In genomic region chr17:75271233-75271954, GRCh38 we compare ENCODE assay signal across 8 cellular contexts. TPM values are rescaled to one million over a fixed set of nuclear protein-coding genes. Genes with fewer than 3 reads are reported as not detected.
DNase-seq lines count a peak whose midpoint lies in the region; ATAC-seq and TF ChIP-seq lines count a peak whose summit lies in the region.

No MANE protein-coding gene starts in this region.

- POLR2A ChIA-PET in CD4-positive, alpha-beta T cell (lab: Charles Lee): interaction anchor here (0.6 to 3.3 kb wide), 40 partner anchors 10 to 603 kb away, joined by 3 to 181 read pairs (median 5); partner anchors contain the start of genes ARMC7, FDXR, GGA3 and GRB2

- H3K9me3 Mint-ChIP-seq in CD4-positive, alpha-beta T cell: no peaks in the 10 kb centered on the region
- no peaks in the 10 kb centered on the region for H3K9me3 Mint-ChIP-seq in activated T-cell treated with anti-CD3 and anti-CD28 coated beads, Interleukin-2, amount 50 U/mL, for 72 hours
- H3K9me3 Mint-ChIP-seq in nephron: no peaks in the 10 kb centered on the region
- H3K9me3 Mint-ChIP-seq in stimulated activated naive CD8-positive, alpha-beta T cell treated with anti-CD3 and anti-CD28 coated beads, Interleukin-15, Interleukin-2, amounts not matched to agents 100 ng/mL and 50 ng/mL, for 24 hours: no peaks in the 10 kb centered on the region

- DNase-seq in CD4-positive, alpha-beta T cell: peak; percentile 70 to 91 (median 85)
- peak; percentile 16 for DNase-seq in OCI-M2 (lab: John Stamatoyannopoulos, UW; ENCODE audit: unreplicated experiment)
- DNase-seq in activated T-cell treated with anti-CD3 and anti-CD28 coated beads, Interleukin-2, amount 50 U/mL, for 72 hours: peak; percentile 89 to 96
- DNase-seq in fibroblast of mammary gland (ENCODE audit: low read depth): no peak

- H3K4me1 Mint-ChIP-seq in CD4-positive, alpha-beta T cell (ENCODE audit: low read depth): peaks cover 21% of the 10 kb centered on the region
- peaks cover 36% of the 10 kb centered on the region for H3K4me1 Mint-ChIP-seq in activated T-cell treated with anti-CD3 and anti-CD28 coated beads, Interleukin-2, amount 50 U/mL, for 72 hours (ENCODE audit: low read depth)
- H3K4me1 Mint-ChIP-seq in nephron: peaks cover 28% of the 10 kb centered on the region
- H3K4me1 Mint-ChIP-seq in stimulated activated naive CD8-positive, alpha-beta T cell treated with anti-CD3 and anti-CD28 coated beads, Interleukin-15, Interleukin-2, amounts not matched to agents 100 ng/mL and 50 ng/mL, for 24 hours (ENCODE audit: low read depth): peaks cover 45% of the 10 kb centered on the region

- H3K36me3 Mint-ChIP-seq in CD4-positive, alpha-beta T cell (ENCODE audit: low read depth): peaks cover 19% of the 10 kb centered on the region
- peaks cover 0 to 10% of the 10 kb centered on the region in 2 donors for H3K36me3 Mint-ChIP-seq in activated T-cell treated with anti-CD3 and anti-CD28 coated beads, Interleukin-2, amount 50 U/mL, for 72 hours (ENCODE audit: insufficient read depth in 2 of 2)
- peaks cover 6% of the 10 kb centered on the region for H3K36me3 Mint-ChIP-seq in nephron (ENCODE audit: low read depth)
- peaks cover 39% of the 10 kb centered on the region for H3K36me3 Mint-ChIP-seq in stimulated activated naive CD8-positive, alpha-beta T cell treated with anti-CD3 and anti-CD28 coated beads, Interleukin-15, Interleukin-2, amounts not matched to agents 100 ng/mL and 50 ng/mL, for 24 hours (ENCODE audit: low read depth)

- TF ChIP-seq CTCF in CD4-positive, alpha-beta T cell (IDR thresholded peaks at IDR 0.05): peak; percentile 54
- TF ChIP-seq CTCF in fibroblast of mammary gland (conservative IDR thresholded peaks at IDR 0.05; ENCODE audit: control insufficient read depth, insufficient read depth, low read depth, low read length): no peak
- TF ChIP-seq CTCF in nephron (IDR thresholded peaks at IDR 0.05; ENCODE audit: unreplicated experiment in 3 of 3): peak; percentile 71 to 80 (median 78)

- H3K27ac ChIP-seq in CD4-positive, alpha-beta T cell (ENCODE audit: low read depth, low read length): peak overlapping the region; percentile 78

- no peaks in the 10 kb centered on the region for H3K27me3 ChIP-seq in CD4-positive, alpha-beta T cell (ENCODE audit: control insufficient read depth, insufficient read depth, low read length)

- no peaks in the 10 kb centered on the region for H3K9me3 ChIP-seq in CD4-positive, alpha-beta T cell (ENCODE audit: control insufficient read depth, low read length)

- H3K4me3 Mint-ChIP-seq in CD4-positive, alpha-beta T cell: peak overlapping the region; percentile 84
- H3K4me3 Mint-ChIP-seq in activated T-cell treated with anti-CD3 and anti-CD28 coated beads, Interleukin-2, amount 50 U/mL, for 72 hours: peak overlapping the region; percentile 77 to 81
- peak overlapping the region; percentile 73 to 84 (median 79) for H3K4me3 Mint-ChIP-seq in nephron
- H3K4me3 Mint-ChIP-seq in stimulated activated naive CD8-positive, alpha-beta T cell treated with anti-CD3 and anti-CD28 coated beads, Interleukin-15, Interleukin-2, amounts not matched to agents 100 ng/mL and 50 ng/mL, for 24 hours: peak overlapping the region; percentile 86

- peak; percentile 90 for ATAC-seq in CD4-positive, alpha-beta T cell (ENCODE audit: poor library complexity)
- ATAC-seq in GM19395 (IDR thresholded peaks at IDR 0.05; ENCODE audit: unreplicated experiment) (peak; percentile 67), HG03558 (IDR thresholded peaks at IDR 0.05; ENCODE audit: extremely low read depth, unreplicated experiment) (peak; percentile 42)
- peak; percentile 80 to 82 for ATAC-seq in activated T-cell treated with anti-CD3 and anti-CD28 coated beads, Interleukin-2, amount 50 U/mL, for 72 hours (replicated peaks in 1 of 2)

- H3K27me3 Mint-ChIP-seq in CD4-positive, alpha-beta T cell: no peaks in the 10 kb centered on the region
- H3K27me3 Mint-ChIP-seq in activated T-cell treated with anti-CD3 and anti-CD28 coated beads, Interleukin-2, amount 50 U/mL, for 72 hours (ENCODE audit: low read depth): no peaks in the 10 kb centered on the region
- peaks cover 7% of the 10 kb centered on the region for H3K27me3 Mint-ChIP-seq in nephron (ENCODE audit: low read depth)
- no peaks in the 10 kb centered on the region for H3K27me3 Mint-ChIP-seq in stimulated activated naive CD8-positive, alpha-beta T cell treated with anti-CD3 and anti-CD28 coated beads, Interleukin-15, Interleukin-2, amounts not matched to agents 100 ng/mL and 50 ng/mL, for 24 hours

- peak overlapping the region; percentile 58 for H3K4me3 ChIP-seq in fibroblast of mammary gland (ENCODE audit: control insufficient read depth, low read depth, low read length)

- CTCF ChIA-PET in CD4-positive, alpha-beta T cell (lab: Charles Lee): interaction anchor here (0.5 to 3.2 kb wide), 36 partner anchors 10 to 482 kb away, joined by 3 to 83 read pairs (median 5); partner anchors contain the start of genes GGA3, GRB2, MRPS7 and NUP85

- H3K27ac Mint-ChIP-seq in CD4-positive, alpha-beta T cell: peak overlapping the region; percentile 48
- peak overlapping the region; percentile 4 for H3K27ac Mint-ChIP-seq in activated T-cell treated with anti-CD3 and anti-CD28 coated beads, Interleukin-2, amount 50 U/mL, for 72 hours
- H3K27ac Mint-ChIP-seq in nephron: no peak overlapping the region
- H3K27ac Mint-ChIP-seq in stimulated activated naive CD8-positive, alpha-beta T cell treated with anti-CD3 and anti-CD28 coated beads, Interleukin-15, Interleukin-2, amounts not matched to agents 100 ng/mL and 50 ng/mL, for 24 hours: peak overlapping the region; percentile 86

- intact Hi-C loops in CD4-positive, alpha-beta T cell (cut with DNase I, micrococcal nuclease): loop anchor here (1.0 to 5.0 kb wide), 3 partner anchors 18 to 396 kb away; partner anchors contain the start of genes SLC25A19 (in 2 of the 2), RECQL5 (in 1 of the 2), SAP30BP (in 1 of the 2) and SUMO2 (in 1 of the 2)

RNA-seq across cellular contexts. Expression of gene MIF4GD, which starts 0.4 kb away (rescaled TPM):
- total RNA-seq in CD4-positive, alpha-beta T cell: 10 to 100 TPM; 29.4 to 32.4 TPM
- total RNA-seq in activated T-cell treated with anti-CD3 and anti-CD28 coated beads, Interleukin-2, amount 50 U/mL, for 72 hours: 10 to 100 TPM; 63.1 to 67.9 TPM

RNA-seq across cellular contexts. Expression of gene MRPS7, which starts 9.7 kb away (rescaled TPM):
- 10 to 100 TPM; 33.2 to 35.2 TPM for total RNA-seq in CD4-positive, alpha-beta T cell
- total RNA-seq in activated T-cell treated with anti-CD3 and anti-CD28 coated beads, Interleukin-2, amount 50 U/mL, for 72 hours: 10 to 100 TPM; 42.8 to 43.0 TPM

RNA-seq across cellular contexts. Expression of gene GGA3, which starts 10.0 kb away (rescaled TPM):
- total RNA-seq in CD4-positive, alpha-beta T cell: 10 to 100 TPM; 88.8 to 96.5 TPM
- total RNA-seq in activated T-cell treated with anti-CD3 and anti-CD28 coated beads, Interleukin-2, amount 50 U/mL, for 72 hours: 10 to 100 TPM; 77.1 to 80.9 TPM

RNA-seq across cellular contexts. Expression of gene SLC25A19, which starts 17.8 kb away (rescaled TPM):
- total RNA-seq in CD4-positive, alpha-beta T cell: 10 to 100 TPM; 11.1 to 12.0 TPM
- total RNA-seq in activated T-cell treated with anti-CD3 and anti-CD28 coated beads, Interleukin-2, amount 50 U/mL, for 72 hours: 10 to 100 TPM; 39.9 to 59.3 TPM

Comparison
In these comparisons a context has a peak if more than half of its experiments do, and no peak if none do; other contexts are left out.
1. H3K27ac Mint-ChIP-seq: peak in CD4-positive, alpha-beta T cell (single experiment), activated T-cell treated with anti-CD3 and anti-CD28 coated beads, Interleukin-2, amount 50 U/mL, for 72 hours (single experiment) and stimulated activated naive CD8-positive, alpha-beta T cell treated with anti-CD3 and anti-CD28 coated beads, Interleukin-15, Interleukin-2, amounts not matched to agents 100 ng/mL and 50 ng/mL, for 24 hours (single experiment); none in nephron (0 of 3).
2. Peak in every context shown above with its lines, with median percentiles within 50 percentile points of each other: ATAC-seq and H3K4me3 Mint-ChIP-seq.